29 cellular contexts compared by ENCODE assay signal in the genomic region with DNA sequence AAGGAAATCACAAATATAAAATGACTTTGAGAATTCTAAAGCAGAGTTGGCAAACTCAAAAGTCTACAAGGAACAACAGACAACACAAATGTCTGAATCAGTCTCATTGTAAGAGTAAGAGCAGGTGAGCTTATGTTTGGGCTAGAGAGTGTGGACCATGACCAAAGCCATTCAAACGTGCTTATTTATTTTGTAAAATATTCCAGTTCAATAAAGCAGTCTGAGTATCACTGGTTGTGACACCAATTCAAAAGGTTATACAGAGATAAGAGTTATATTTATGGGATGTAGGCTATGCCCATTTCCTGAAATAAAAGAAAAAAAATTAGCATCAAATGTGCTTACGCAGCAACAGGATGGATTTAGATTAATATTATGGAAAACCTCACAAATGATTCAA.
"Had no signal": no experiment of that assay in that cellular context is flagged by ENCODE, and none has a peak within 500 bp of the region (broad histone marks: within the 10 kb centered on the region; RNA-seq: fewer than 3 reads in every experiment).

No MANE protein-coding gene starts in this region.

- DNase-seq: natural killer cell; occipital lobe; ovary; posterior cingulate gyrus; psoas muscle; right cardiac atrium; right lobe of liver; sigmoid colon; small intestine; stimulated activated CD4-positive, alpha-beta T cell treated with anti-CD3 and anti-CD28 coated beads, Interleukin-15, amount 100 ng/mL, for 24 hours; stimulated activated CD4-positive, alpha-beta T cell treated with anti-CD3 and anti-CD28 coated beads, Interleukin-2, amount 100 ng/mL, for 24 hours; stimulated activated CD4-positive, alpha-beta T cell treated with anti-CD3 and anti-CD28 coated beads, Interleukin-2, amount 100 ng/mL, for 48 hours; stimulated activated CD4-positive, alpha-beta T cell treated with anti-CD3 and anti-CD28 coated beads, Interleukin-4, amount 100 ng/mL, for 24 hours; stimulated activated naive B cell treated with anti-CD40 and anti-IgM and Interleukin-4, amounts not matched to agents 10 μg/mL and 1 μg/mL and 100 μg/mL, for 72 hours; stimulated activated naive CD8-positive, alpha-beta T cell treated with anti-CD3 and anti-CD28 coated beads, Interleukin-15, amount 100 ng/mL, for 72 hours; stimulated activated naive CD8-positive, alpha-beta T cell treated with anti-CD3 and anti-CD28 coated beads, Interleukin-15, Interleukin-2, amounts not matched to agents 100 U/mL and 50 U/mL, for 24 hours; substantia nigra; testis; tibial artery; trophoblast cell; upper lobe of left lung had no signal

- H3K4me2 ChIP-seq: neural progenitor cell had no signal

- H2AFZ ChIP-seq: neural progenitor cell, parathyroid adenoma had no signal

- H3K4me3 ChIP-seq: neural progenitor cell, ovary, psoas muscle, right lobe of liver, sigmoid colon, suprapubic skin, testis, tibial artery, upper lobe of left lung, vagina had no signal

- H3K27ac ChIP-seq: neural progenitor cell, ovary, parathyroid adenoma, psoas muscle, right lobe of liver, sigmoid colon, suprapubic skin, testis, tibial artery, upper lobe of left lung, vagina had no signal

- FAIRE-seq: small intestine, urothelium cell line had no signal

- H3K36me3 ChIP-seq: neural progenitor cell, ovary, right lobe of liver, sigmoid colon, suprapubic skin, tibial artery, upper lobe of left lung, vagina had no signal

- H3K4me3 Mint-ChIP-seq: natural killer cell; nephron; neural progenitor cell; stimulated activated effector memory CD8-positive, alpha-beta T cell treated with anti-CD3 and anti-CD28 coated beads, Interleukin-12 subunit alpha, Interleukin-12 subunit beta, amount 100 ng/mL, for 72 hours; stimulated activated naive B cell treated with anti-CD40 and anti-IgM and Interleukin-4, amounts not matched to agents 10 μg/mL and 1 μg/mL and 100 μg/mL, for 72 hours; stimulated activated naive CD8-positive, alpha-beta T cell treated with anti-CD3 and anti-CD28 coated beads, Interleukin-15, amount 100 ng/mL, for 72 hours had no signal

- H3K27ac Mint-ChIP-seq: natural killer cell; nephron; neural progenitor cell; progenitor cell of endocrine pancreas; stimulated activated effector memory CD8-positive, alpha-beta T cell treated with anti-CD3 and anti-CD28 coated beads, Interleukin-12 subunit alpha, Interleukin-12 subunit beta, amount 100 ng/mL, for 72 hours; stimulated activated naive B cell treated with anti-CD40 and anti-IgM and Interleukin-4, amounts not matched to agents 10 μg/mL and 1 μg/mL and 100 μg/mL, for 72 hours; stimulated activated naive CD8-positive, alpha-beta T cell treated with anti-CD3 and anti-CD28 coated beads, Interleukin-15, amount 100 ng/mL, for 72 hours had no signal

- ATAC-seq: natural killer cell; psoas muscle; right cardiac atrium; right lobe of liver; stimulated activated effector memory CD8-positive, alpha-beta T cell treated with anti-CD3 and anti-CD28 coated beads, Interleukin-12 subunit alpha, Interleukin-12 subunit beta, amount 100 ng/mL, for 72 hours; stimulated activated naive B cell treated with anti-CD40 and anti-IgM and Interleukin-4, amounts not matched to agents 10 μg/mL and 1 μg/mL and 100 μg/mL, for 72 hours; stimulated activated naive CD8-positive, alpha-beta T cell treated with anti-CD3 and anti-CD28 coated beads, Interleukin-15, amount 100 ng/mL, for 72 hours; stimulated activated naive CD8-positive, alpha-beta T cell treated with anti-CD3 and anti-CD28 coated beads, Interleukin-15, Interleukin-2, amounts not matched to agents 100 U/mL and 50 U/mL, for 24 hours had no signal

- H3K4me1 Mint-ChIP-seq: natural killer cell; nephron; neural progenitor cell; stimulated activated effector memory CD8-positive, alpha-beta T cell treated with anti-CD3 and anti-CD28 coated beads, Interleukin-12 subunit alpha, Interleukin-12 subunit beta, amount 100 ng/mL, for 72 hours; stimulated activated naive B cell treated with anti-CD40 and anti-IgM and Interleukin-4, amounts not matched to agents 10 μg/mL and 1 μg/mL and 100 μg/mL, for 72 hours; stimulated activated naive CD8-positive, alpha-beta T cell treated with anti-CD3 and anti-CD28 coated beads, Interleukin-15, amount 100 ng/mL, for 72 hours had no signal

- H3K36me3 Mint-ChIP-seq: neural progenitor cell; stimulated activated effector memory CD8-positive, alpha-beta T cell treated with anti-CD3 and anti-CD28 coated beads, Interleukin-12 subunit alpha, Interleukin-12 subunit beta, amount 100 ng/mL, for 72 hours; stimulated activated naive B cell treated with anti-CD40 and anti-IgM and Interleukin-4, amounts not matched to agents 10 μg/mL and 1 μg/mL and 100 μg/mL, for 72 hours had no signal

- H3K9me3 ChIP-seq: ovary, right lobe of liver, sigmoid colon, suprapubic skin, testis, vagina had no signal

- H3K27me3 ChIP-seq: neural progenitor cell, ovary, right lobe of liver, sigmoid colon, suprapubic skin, testis, tibial artery, upper lobe of left lung, vagina had no signal

- H3K27me3 Mint-ChIP-seq: progenitor cell of endocrine pancreas; stimulated activated naive B cell treated with anti-CD40 and anti-IgM and Interleukin-4, amounts not matched to agents 10 μg/mL and 1 μg/mL and 100 μg/mL, for 72 hours; stimulated activated naive CD8-positive, alpha-beta T cell treated with anti-CD3 and anti-CD28 coated beads, Interleukin-15, amount 100 ng/mL, for 72 hours had no signal

- H3K79me2 ChIP-seq: parathyroid adenoma had no signal

- H3K4me1 ChIP-seq: neural progenitor cell, parathyroid adenoma, psoas muscle, right lobe of liver, suprapubic skin, testis, tibial artery, upper lobe of left lung, vagina had no signal
